Comparison of ENCODE assay signal across 14 cellular contexts in genomic region chr14:61326149-61326548, GRCh38. TPM values are rescaled to one million over a fixed set of nuclear protein-coding genes. Genes with fewer than 3 reads are reported as not detected.
DNase-seq lines count a peak whose midpoint lies in the region; ATAC-seq lines count a peak whose summit lies in the region.
"Had no signal": no experiment of that assay in that cellular context is flagged by ENCODE, and none has a peak within 500 bp of the region (broad histone marks: within the 10 kb centered on the region; RNA-seq: fewer than 3 reads in every experiment).

No MANE protein-coding gene starts in this region.

- no peak for DNase-seq in activated CD4-positive, alpha-beta T cell treated with anti-CD3 and anti-CD28 coated beads, Interleukin-2, amount 10 ng/mL, durations not matched to agents 7 days and 5 days
- DNase-seq in activated CD4-positive, alpha-beta T cell treated with anti-CD3 and anti-CD28 coated beads for 48 hours: no peak
- DNase-seq in caudate nucleus (lab: John Stamatoyannopoulos, UW): no peak
- no peak for DNase-seq in stimulated activated CD4-positive, alpha-beta T cell treated with anti-CD3 and anti-CD28 coated beads, Interleukin-15, amount 100 ng/mL, for 24 hours
- DNase-seq: NCI-H187, NCI-H510A, trophoblast cell had no signal

- peaks cover 72% of the 10 kb centered on the region for H3K36me3 Mint-ChIP-seq in activated CD4-positive, alpha-beta T cell treated with anti-CD3 and anti-CD28 coated beads, Interleukin-2, amount 10 ng/mL, durations not matched to agents 7 days and 5 days (ENCODE audit: low read depth)

- no peak overlapping the region for H3K9ac ChIP-seq in skeletal muscle tissue (ENCODE audit: low read depth in 1 of 3, low read length in 3 of 3)

- peaks cover 12 to 14% (median 13%) of the 10 kb centered on the region in 3 donors for H3K4me1 ChIP-seq in skeletal muscle tissue (ENCODE audit: control insufficient read depth in 3 of 3, insufficient read depth in 3 of 3, low read length in 3 of 3)
- H3K4me1 ChIP-seq: colonic mucosa had no signal

- no peak overlapping the region for H3K4me3 ChIP-seq in skeletal muscle tissue (ENCODE audit: low read length in 3 of 3)
- H3K4me3 ChIP-seq: A549, colonic mucosa had no signal

- H3K4me3 Mint-ChIP-seq in activated CD4-positive, alpha-beta T cell treated with anti-CD3 and anti-CD28 coated beads, Interleukin-2, amount 10 ng/mL, durations not matched to agents 7 days and 5 days: peak overlapping the region; percentile 95

- H3K27ac Mint-ChIP-seq in activated CD4-positive, alpha-beta T cell treated with anti-CD3 and anti-CD28 coated beads, Interleukin-2, amount 10 ng/mL, durations not matched to agents 7 days and 5 days: peak overlapping the region; percentile 47

- H3K9me3 ChIP-seq in KOPT-K1 (ENCODE audit: insufficient read depth, low read length, poor library complexity, severe bottlenecking): peaks cover 10% of the 10 kb centered on the region
- no peaks in the 10 kb centered on the region for H3K9me3 ChIP-seq in skeletal muscle tissue (ENCODE audit: control insufficient read depth in 3 of 3, low read length in 3 of 3)
- H3K9me3 ChIP-seq: A549, colonic mucosa had no signal

- no peak for ATAC-seq in GM19328 (IDR thresholded peaks at IDR 0.05; ENCODE audit: unreplicated experiment)
- ATAC-seq in HG02588 (IDR thresholded peaks at IDR 0.05; ENCODE audit: unreplicated experiment): no peak
- ATAC-seq: A549 had no signal

- H3K4me1 Mint-ChIP-seq in activated CD4-positive, alpha-beta T cell treated with anti-CD3 and anti-CD28 coated beads, Interleukin-2, amount 10 ng/mL, durations not matched to agents 7 days and 5 days: peaks cover 57% of the 10 kb centered on the region

- H3K27ac ChIP-seq in KOPT-K1 (ENCODE audit: low read depth, low read length, poor library complexity, severe bottlenecking) (peak overlapping the region; percentile 98), caudate nucleus (ENCODE audit: low read depth, low read length) (peak overlapping the region; percentile 14), skeletal muscle tissue (ENCODE audit: low read depth, low read length) (peak overlapping the region; percentile 36)
- H3K27ac ChIP-seq: A549, colonic mucosa, epithelial cell of prostate had no signal

- H3K27me3 ChIP-seq in skeletal muscle tissue (ENCODE audit: control insufficient read depth in 3 of 3, insufficient read depth in 3 of 3, low read length in 3 of 3): peaks cover 7 to 12% (median 12%) of the 10 kb centered on the region in 3 donors

- POLR2A ChIA-PET in activated CD4-positive, alpha-beta T cell treated with anti-CD3 and anti-CD28 coated beads, Interleukin-2, amount 10 ng/mL, durations not matched to agents 7 days and 5 days (lab: Charles Lee): no interaction called here

- H3K9me3 Mint-ChIP-seq in activated CD4-positive, alpha-beta T cell treated with anti-CD3 and anti-CD28 coated beads, Interleukin-2, amount 10 ng/mL, durations not matched to agents 7 days and 5 days: peaks cover 4% of the 10 kb centered on the region

- H3K36me3 ChIP-seq in KOPT-K1 (ENCODE audit: insufficient read depth, low read length): peaks cover 54% of the 10 kb centered on the region
- no peaks in the 10 kb centered on the region for H3K36me3 ChIP-seq in skeletal muscle tissue (ENCODE audit: control insufficient read depth in 3 of 3, insufficient read depth in 3 of 3, low read length in 3 of 3)
- H3K36me3 ChIP-seq: colonic mucosa had no signal

- CTCF ChIA-PET in activated CD4-positive, alpha-beta T cell treated with anti-CD3 and anti-CD28 coated beads, Interleukin-2, amount 10 ng/mL, durations not matched to agents 7 days and 5 days (lab: Charles Lee): interaction anchor here (1.3 to 1.4 kb wide), 2 partner anchors 9 to 11 kb away, joined by 3 to 5 read pairs; no protein-coding TSS in a partner anchor

- H3K27me3 Mint-ChIP-seq in activated CD4-positive, alpha-beta T cell treated with anti-CD3 and anti-CD28 coated beads, Interleukin-2, amount 10 ng/mL, durations not matched to agents 7 days and 5 days: no peaks in the 10 kb centered on the region

RNA-seq across cellular contexts. Expression of gene PRKCH, which starts 4.8 kb away (rescaled TPM):
- 100 to 1,000 TPM; 244 to 293 TPM for total RNA-seq in activated CD4-positive, alpha-beta T cell treated with anti-CD3 and anti-CD28 coated beads, Interleukin-2, amount 10 ng/mL, durations not matched to agents 7 days and 5 days
- 32.4 TPM for total RNA-seq in skeletal muscle tissue

RNA-seq across cellular contexts. Expression of gene TMEM30B, which starts 45.0 kb away (rescaled TPM):
- under 1 TPM; 0.30 to 0.42 TPM for total RNA-seq in activated CD4-positive, alpha-beta T cell treated with anti-CD3 and anti-CD28 coated beads, Interleukin-2, amount 10 ng/mL, durations not matched to agents 7 days and 5 days
- 1.6 TPM for total RNA-seq in skeletal muscle tissue

Comparison
In these comparisons a context has a peak if more than half of its experiments do, and no peak if none do; other contexts are left out.
1. H3K27ac ChIP-seq: peak in every context shown above with its lines; median percentile 98 in KOPT-K1; 36 in skeletal muscle tissue; 14 in caudate nucleus.